23 cellular contexts compared by ENCODE assay signal in the genomic region with DNA sequence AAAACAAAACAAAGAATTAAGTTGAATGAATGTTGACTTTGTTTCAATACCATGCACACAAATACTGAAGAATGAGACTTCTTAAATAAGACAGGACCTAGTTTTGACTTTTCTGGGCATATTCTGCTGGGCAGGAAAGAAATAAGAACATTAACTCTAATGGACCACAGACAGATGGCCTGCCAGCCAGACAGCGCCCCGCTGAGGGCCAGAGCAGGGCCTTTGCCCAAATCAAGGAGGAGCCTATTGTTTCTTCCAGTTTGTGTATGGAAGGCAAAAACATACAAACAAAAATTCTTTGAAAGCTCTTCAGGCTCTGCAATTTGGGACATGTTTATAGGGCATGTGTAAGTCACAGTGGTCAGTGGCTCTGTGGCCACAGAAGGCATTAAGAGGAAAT. TPM values are rescaled to one million over a fixed set of nuclear protein-coding genes. Genes with fewer than 3 reads are reported as not detected.
"Had no signal": no experiment of that assay in that cellular context is flagged by ENCODE, and none has a peak within 500 bp of the region (broad histone marks: within the 10 kb centered on the region; RNA-seq: fewer than 3 reads in every experiment).

No MANE protein-coding gene starts in this region.

- DNase-seq: activated B cell treated with CpG ODN at 0.5 μM for 24 hours; activated CD4-positive, alpha-beta T cell treated with anti-CD3 and anti-CD28 coated beads for 1 hour; activated CD4-positive, alpha-beta T cell treated with anti-CD3 and anti-CD28 coated beads, Interleukin-2, amount 10 ng/mL, durations not matched to agents 24 days and 14 days; activated CD4-positive, alpha-beta T cell treated with anti-CD3 and anti-CD28 coated beads, Interleukin-2, amount 50 U/mL, for 48 hours; activated CD8-positive, alpha-beta memory T cell treated with anti-CD3 and anti-CD28 coated beads, Interleukin-2, amount 10 ng/mL, durations not matched to agents 7 days and 5 days; activated effector memory CD4-positive, alpha-beta T cell treated with anti-CD3 and anti-CD28 coated beads, Interleukin-2, amount 50 U/mL, for 16 hours; activated naive CD4-positive, alpha-beta T cell treated with anti-CD3 and anti-CD28 coated beads for 36 hours; activated T-cell treated with anti-CD3 and anti-CD28 coated beads, Interleukin-2, amount 50 U/mL, for 4 hours; amygdala; cerebellar nuclear complex; MG63; NCI-H1048; NCI-H146; NCI-H1930; NCI-H510A treated with DMSO at 0.1 percent for 48 hours; NCI-H69; NK-92 treated with Interleukin-12 subunit alpha and Interleukin-12 subunit beta, amount 100 ng/mL, for 24 hours; Peyer's patch; Right ventricle myocardium superior; SJCRH30; SK-N-SH; T-helper 17 cell; T-helper 9 cell had no signal

- ATAC-seq: activated CD8-positive, alpha-beta memory T cell treated with anti-CD3 and anti-CD28 coated beads, Interleukin-2, amount 10 ng/mL, durations not matched to agents 7 days and 5 days; activated T-cell treated with anti-CD3 and anti-CD28 coated beads, Interleukin-2, amount 50 U/mL, for 4 hours; T-helper 17 cell had no signal

RNA-seq across cellular contexts. Expression of gene KIF26B, which starts 44.4 kb away (rescaled TPM):
- total RNA-seq: T-helper 17 cell had no signal
